7 cellular contexts compared by ENCODE assay signal in genomic region chr20:39137299-39137698, GRCh38.
"Had no signal": no experiment of that assay in that cellular context is flagged by ENCODE, and none has a peak within 500 bp of the region (broad histone marks: within the 10 kb centered on the region; RNA-seq: fewer than 3 reads in every experiment).

No MANE protein-coding gene starts in this region.

- H3K27ac ChIP-seq: HL-60 had no signal

- H3K4me3 ChIP-seq: GM23338, K562 had no signal

- DNase-seq: H9, HCEC 1CT, IMR-90, KG1 had no signal

- H3K9me3 Mint-ChIP-seq: GM23338, H9 had no signal

- H3K27ac Mint-ChIP-seq: GM23338 had no signal

- H3K4me1 Mint-ChIP-seq: GM23338 had no signal

- H3K4me2 ChIP-seq: GM23338 had no signal

- ATAC-seq: GM23338, K562 had no signal

- H3K4me3 Mint-ChIP-seq: GM23338, H9 had no signal

- H2AFZ ChIP-seq: GM23338 had no signal
